1 cellular context compared by ENCODE assay signal in the genomic region with DNA sequence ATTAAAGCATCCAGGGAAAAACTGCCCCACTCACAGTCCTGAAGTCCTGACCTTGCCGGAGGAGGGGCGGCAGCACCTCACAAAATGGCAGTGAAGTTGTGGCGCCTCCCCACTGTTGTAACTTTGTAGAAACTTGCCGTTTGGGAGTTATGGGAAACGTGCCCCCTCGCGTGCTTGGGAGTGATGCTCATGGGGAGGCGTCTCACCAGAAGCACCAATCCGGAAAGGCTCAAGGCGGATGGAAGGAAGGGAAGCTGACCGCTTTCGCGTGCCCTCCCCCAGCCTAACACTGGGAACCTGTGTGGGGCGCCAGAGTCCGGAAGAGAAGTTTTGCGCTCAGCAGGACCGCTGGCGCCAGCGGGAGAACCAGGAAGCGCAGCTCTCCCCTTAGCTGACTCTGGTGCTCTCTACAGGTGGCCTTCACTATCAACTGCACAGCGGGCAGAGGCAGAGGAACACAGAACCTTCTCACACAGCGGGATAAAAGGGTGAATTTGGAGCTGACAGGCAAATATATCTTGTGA.
TF ChIP-seq lines count a peak whose summit lies in the region.

CT45A10 (minus strand) TSS at position 151 of the 524 bp plus-strand sequence. CDS start 8,100 bp downstream, outside the sequence.
A gene with protein sequence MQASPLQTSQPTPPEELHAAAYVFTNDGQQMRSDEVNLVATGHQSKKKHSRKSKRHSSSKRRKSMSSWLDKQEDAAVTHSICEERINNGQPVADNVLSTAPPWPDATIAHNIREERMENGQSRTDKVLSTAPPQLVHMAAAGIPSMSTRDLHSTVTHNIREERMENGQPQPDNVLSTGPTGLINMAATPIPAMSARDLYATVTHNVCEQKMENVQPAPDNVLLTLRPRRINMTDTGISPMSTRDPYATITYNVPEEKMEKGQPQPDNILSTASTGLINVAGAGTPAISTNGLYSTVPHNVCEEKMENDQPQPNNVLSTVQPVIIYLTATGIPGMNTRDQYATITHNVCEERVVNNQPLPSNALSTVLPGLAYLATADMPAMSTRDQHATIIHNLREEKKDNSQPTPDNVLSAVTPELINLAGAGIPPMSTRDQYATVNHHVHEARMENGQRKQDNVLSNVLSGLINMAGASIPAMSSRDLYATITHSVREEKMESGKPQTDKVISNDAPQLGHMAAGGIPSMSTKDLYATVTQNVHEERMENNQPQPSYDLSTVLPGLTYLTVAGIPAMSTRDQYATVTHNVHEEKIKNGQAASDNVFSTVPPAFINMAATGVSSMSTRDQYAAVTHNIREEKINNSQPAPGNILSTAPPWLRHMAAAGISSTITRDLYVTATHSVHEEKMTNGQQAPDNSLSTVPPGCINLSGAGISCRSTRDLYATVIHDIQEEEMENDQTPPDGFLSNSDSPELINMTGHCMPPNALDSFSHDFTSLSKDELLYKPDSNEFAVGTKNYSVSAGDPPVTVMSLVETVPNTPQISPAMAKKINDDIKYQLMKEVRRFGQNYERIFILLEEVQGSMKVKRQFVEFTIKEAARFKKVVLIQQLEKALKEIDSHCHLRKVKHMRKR (plus strand): TSS at position 423 of the 524 bp plus-strand sequence. CDS start 2,527 bp downstream, outside the sequence.

TF ChIP-seq in K562, 482 proteins besides CTCF, POLR2A, EP300 and RAD21 (continued from another document and continues in another):
- TF ChIP-seq, protein P1, sequence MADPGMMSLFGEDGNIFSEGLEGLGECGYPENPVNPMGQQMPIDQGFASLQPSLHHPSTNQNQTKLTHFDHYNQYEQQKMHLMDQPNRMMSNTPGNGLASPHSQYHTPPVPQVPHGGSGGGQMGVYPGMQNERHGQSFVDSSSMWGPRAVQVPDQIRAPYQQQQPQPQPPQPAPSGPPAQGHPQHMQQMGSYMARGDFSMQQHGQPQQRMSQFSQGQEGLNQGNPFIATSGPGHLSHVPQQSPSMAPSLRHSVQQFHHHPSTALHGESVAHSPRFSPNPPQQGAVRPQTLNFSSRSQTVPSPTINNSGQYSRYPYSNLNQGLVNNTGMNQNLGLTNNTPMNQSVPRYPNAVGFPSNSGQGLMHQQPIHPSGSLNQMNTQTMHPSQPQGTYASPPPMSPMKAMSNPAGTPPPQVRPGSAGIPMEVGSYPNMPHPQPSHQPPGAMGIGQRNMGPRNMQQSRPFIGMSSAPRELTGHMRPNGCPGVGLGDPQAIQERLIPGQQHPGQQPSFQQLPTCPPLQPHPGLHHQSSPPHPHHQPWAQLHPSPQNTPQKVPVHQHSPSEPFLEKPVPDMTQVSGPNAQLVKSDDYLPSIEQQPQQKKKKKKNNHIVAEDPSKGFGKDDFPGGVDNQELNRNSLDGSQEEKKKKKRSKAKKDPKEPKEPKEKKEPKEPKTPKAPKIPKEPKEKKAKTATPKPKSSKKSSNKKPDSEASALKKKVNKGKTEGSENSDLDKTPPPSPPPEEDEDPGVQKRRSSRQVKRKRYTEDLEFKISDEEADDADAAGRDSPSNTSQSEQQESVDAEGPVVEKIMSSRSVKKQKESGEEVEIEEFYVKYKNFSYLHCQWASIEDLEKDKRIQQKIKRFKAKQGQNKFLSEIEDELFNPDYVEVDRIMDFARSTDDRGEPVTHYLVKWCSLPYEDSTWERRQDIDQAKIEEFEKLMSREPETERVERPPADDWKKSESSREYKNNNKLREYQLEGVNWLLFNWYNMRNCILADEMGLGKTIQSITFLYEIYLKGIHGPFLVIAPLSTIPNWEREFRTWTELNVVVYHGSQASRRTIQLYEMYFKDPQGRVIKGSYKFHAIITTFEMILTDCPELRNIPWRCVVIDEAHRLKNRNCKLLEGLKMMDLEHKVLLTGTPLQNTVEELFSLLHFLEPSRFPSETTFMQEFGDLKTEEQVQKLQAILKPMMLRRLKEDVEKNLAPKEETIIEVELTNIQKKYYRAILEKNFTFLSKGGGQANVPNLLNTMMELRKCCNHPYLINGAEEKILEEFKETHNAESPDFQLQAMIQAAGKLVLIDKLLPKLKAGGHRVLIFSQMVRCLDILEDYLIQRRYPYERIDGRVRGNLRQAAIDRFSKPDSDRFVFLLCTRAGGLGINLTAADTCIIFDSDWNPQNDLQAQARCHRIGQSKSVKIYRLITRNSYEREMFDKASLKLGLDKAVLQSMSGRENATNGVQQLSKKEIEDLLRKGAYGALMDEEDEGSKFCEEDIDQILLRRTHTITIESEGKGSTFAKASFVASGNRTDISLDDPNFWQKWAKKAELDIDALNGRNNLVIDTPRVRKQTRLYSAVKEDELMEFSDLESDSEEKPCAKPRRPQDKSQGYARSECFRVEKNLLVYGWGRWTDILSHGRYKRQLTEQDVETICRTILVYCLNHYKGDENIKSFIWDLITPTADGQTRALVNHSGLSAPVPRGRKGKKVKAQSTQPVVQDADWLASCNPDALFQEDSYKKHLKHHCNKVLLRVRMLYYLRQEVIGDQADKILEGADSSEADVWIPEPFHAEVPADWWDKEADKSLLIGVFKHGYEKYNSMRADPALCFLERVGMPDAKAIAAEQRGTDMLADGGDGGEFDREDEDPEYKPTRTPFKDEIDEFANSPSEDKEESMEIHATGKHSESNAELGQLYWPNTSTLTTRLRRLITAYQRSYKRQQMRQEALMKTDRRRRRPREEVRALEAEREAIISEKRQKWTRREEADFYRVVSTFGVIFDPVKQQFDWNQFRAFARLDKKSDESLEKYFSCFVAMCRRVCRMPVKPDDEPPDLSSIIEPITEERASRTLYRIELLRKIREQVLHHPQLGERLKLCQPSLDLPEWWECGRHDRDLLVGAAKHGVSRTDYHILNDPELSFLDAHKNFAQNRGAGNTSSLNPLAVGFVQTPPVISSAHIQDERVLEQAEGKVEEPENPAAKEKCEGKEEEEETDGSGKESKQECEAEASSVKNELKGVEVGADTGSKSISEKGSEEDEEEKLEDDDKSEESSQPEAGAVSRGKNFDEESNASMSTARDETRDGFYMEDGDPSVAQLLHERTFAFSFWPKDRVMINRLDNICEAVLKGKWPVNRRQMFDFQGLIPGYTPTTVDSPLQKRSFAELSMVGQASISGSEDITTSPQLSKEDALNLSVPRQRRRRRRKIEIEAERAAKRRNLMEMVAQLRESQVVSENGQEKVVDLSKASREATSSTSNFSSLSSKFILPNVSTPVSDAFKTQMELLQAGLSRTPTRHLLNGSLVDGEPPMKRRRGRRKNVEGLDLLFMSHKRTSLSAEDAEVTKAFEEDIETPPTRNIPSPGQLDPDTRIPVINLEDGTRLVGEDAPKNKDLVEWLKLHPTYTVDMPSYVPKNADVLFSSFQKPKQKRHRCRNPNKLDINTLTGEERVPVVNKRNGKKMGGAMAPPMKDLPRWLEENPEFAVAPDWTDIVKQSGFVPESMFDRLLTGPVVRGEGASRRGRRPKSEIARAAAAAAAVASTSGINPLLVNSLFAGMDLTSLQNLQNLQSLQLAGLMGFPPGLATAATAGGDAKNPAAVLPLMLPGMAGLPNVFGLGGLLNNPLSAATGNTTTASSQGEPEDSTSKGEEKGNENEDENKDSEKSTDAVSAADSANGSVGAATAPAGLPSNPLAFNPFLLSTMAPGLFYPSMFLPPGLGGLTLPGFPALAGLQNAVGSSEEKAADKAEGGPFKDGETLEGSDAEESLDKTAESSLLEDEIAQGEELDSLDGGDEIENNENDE (IDR thresholded peaks at IDR 0.05; ENCODE audit: low read depth, low read length): no peak
- TF ChIP-seq ZNF146 (CRISPR knock-in tag; IDR thresholded peaks at IDR 0.05; ENCODE audit: unreplicated experiment) (no peak), DPF2 (IDR thresholded peaks at IDR 0.05) (0 out of 2 replicates have a peak, but pooled peaks have one; percentile 15), RFX1 (IDR thresholded peaks at IDR 0.05) (no peak), RB1 (IDR thresholded peaks at IDR 0.05; ENCODE audit: low read depth) (peak; percentile 75), ELK1 (CRISPR knock-in tag; IDR thresholded peaks at IDR 0.05) (no peak), HNRNPUL1 (IDR thresholded peaks at IDR 0.05; ENCODE audit: low read length) (no peak), U2AF1 (optimal IDR thresholded peaks at IDR 0.05; ENCODE audit: low read depth, low read length) (no peak), ZNF740 (CRISPR knock-in tag; IDR thresholded peaks at IDR 0.05) (0 out of 2 replicates have a peak, but pooled peaks have one; percentile 35), ZNF740 (tag; IDR thresholded peaks at IDR 0.05) (no peak), ZNF584 (CRISPR knock-in tag; IDR thresholded peaks at IDR 0.05; ENCODE audit: low read depth) (no peak), ZNF764 (CRISPR knock-in tag; IDR thresholded peaks at IDR 0.05; ENCODE audit: low read depth) (peak; percentile 96), ZSCAN29 (IDR thresholded peaks at IDR 0.05) (no peak), SAP30 (IDR thresholded peaks at IDR 0.05; ENCODE audit: borderline replicate concordance, insufficient read depth, low read depth, low read length, poor library complexity, severe bottlenecking) (no peak), MYNN (IDR thresholded peaks at IDR 0.05) (peak; percentile 60; the same call in 1 of the 2 replicates), MYNN (CRISPR knock-in tag; IDR thresholded peaks at IDR 0.05) (no peak), ADNP (tag; IDR thresholded peaks at IDR 0.05) (no peak), BHLHE40 (IDR thresholded peaks at IDR 0.05; ENCODE audit: low read length) (peak; percentile 98), TEAD2 (tag; IDR thresholded peaks at IDR 0.05) (no peak), PATZ1 (CRISPR knock-in tag; IDR thresholded peaks at IDR 0.05; ENCODE audit: borderline replicate concordance) (no peak), NFXL1 (CRISPR knock-in tag; IDR thresholded peaks at IDR 0.05) (no peak), FOXP1 (CRISPR knock-in tag; IDR thresholded peaks at IDR 0.05) (no peak), ESRRB (CRISPR knock-in tag; IDR thresholded peaks at IDR 0.05; ENCODE audit: borderline replicate concordance) (no peak), ATF7 (IDR thresholded peaks at IDR 0.05) (peak; percentile 80), ZNF354B (CRISPR knock-in tag; IDR thresholded peaks at IDR 0.05) (no peak), ZBTB12 (CRISPR knock-in tag; IDR thresholded peaks at IDR 0.05) (no peak), ZC3H4 (CRISPR knock-in tag; IDR thresholded peaks at IDR 0.05; ENCODE audit: borderline replicate concordance) (no peak), ZNF668 (CRISPR knock-in tag; IDR thresholded peaks at IDR 0.05) (no peak), BCL6 (CRISPR knock-in tag; IDR thresholded peaks at IDR 0.05) (no peak), LARP7 (IDR thresholded peaks at IDR 0.05) (no peak), DMBX1 (CRISPR knock-in tag; IDR thresholded peaks at IDR 0.05; ENCODE audit: borderline replicate concordance) (no peak), ZNF347 (CRISPR knock-in tag; IDR thresholded peaks at IDR 0.05; ENCODE audit: low read depth) (no peak), CHD2 (IDR thresholded peaks at IDR 0.05; ENCODE audit: low read depth, low read length) (no peak), CSDE1 (IDR thresholded peaks at IDR 0.05) (no peak), NBN (IDR thresholded peaks at IDR 0.05; ENCODE audit: low read depth) (0 out of 2 replicates have a peak, but pooled peaks have one; percentile 62)
- TF ChIP-seq, protein P2, sequence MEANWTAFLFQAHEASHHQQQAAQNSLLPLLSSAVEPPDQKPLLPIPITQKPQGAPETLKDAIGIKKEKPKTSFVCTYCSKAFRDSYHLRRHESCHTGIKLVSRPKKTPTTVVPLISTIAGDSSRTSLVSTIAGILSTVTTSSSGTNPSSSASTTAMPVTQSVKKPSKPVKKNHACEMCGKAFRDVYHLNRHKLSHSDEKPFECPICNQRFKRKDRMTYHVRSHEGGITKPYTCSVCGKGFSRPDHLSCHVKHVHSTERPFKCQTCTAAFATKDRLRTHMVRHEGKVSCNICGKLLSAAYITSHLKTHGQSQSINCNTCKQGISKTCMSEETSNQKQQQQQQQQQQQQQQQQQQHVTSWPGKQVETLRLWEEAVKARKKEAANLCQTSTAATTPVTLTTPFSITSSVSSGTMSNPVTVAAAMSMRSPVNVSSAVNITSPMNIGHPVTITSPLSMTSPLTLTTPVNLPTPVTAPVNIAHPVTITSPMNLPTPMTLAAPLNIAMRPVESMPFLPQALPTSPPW (CRISPR knock-in tag; IDR thresholded peaks at IDR 0.05): peak; percentile 62; the same call in 1 of the 2 replicates
- TF ChIP-seq, protein P3, sequence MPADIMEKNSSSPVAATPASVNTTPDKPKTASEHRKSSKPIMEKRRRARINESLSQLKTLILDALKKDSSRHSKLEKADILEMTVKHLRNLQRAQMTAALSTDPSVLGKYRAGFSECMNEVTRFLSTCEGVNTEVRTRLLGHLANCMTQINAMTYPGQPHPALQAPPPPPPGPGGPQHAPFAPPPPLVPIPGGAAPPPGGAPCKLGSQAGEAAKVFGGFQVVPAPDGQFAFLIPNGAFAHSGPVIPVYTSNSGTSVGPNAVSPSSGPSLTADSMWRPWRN (IDR thresholded peaks at IDR 0.05; ENCODE audit: low read depth): peak; percentile 61; the same call in 1 of the 2 replicates
